In the genomic region with DNA sequence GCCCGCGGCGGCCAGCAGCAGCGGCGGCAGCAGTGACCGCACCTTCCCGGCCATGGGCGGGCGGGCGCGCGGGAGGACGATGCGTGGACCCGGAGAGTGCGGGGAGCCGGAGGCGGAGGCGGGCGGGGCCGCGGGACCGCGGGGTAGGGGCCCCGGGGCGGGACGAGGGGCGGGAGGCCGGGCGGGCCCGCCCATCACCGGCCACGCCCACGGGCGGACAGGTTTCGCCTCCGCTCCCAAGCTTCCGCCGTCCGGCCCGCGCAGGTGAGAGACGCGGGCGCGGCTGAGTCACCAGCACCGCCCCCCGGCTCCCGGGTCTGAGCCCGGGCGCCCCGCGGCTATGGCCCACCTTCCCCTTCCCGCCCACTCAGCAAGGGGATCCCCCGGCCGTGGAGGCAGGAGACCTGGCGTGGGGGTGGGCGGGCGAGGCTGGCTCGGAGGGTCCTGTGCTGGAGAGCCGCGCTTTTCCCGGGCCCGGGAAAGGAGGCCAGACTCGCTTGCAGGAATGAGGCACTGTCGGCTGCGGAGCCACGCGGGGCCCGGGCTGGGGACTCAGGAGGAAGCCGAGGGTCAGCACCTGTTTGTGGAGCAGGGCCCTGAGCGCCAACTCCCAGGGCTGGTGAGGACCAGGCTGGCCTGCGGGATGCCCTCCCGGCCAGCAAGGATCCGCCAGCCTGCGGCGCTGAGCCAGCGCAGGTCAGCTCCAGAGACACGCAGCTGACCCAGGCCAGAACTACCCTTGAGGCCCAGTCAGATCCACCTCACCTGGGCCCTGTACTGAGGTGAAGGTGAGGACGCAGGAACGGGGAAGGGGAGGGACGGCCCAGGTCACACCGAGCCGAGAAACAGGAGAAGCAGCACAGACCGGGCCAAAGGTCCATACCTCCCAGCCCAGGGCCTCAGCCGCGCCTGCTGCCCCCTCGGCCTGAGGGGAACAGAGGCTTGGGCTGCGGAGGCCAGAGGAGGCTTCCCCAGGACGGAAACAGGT, we compare ENCODE assay signal across 1 cellular context.
TF ChIP-seq lines count a peak whose summit lies in the region.

A gene (minus strand): TSS at position 118 of the 988 bp plus-strand sequence. CDS start 64 bp downstream, at position 54.

TF ChIP-seq in HepG2, 621 proteins besides CTCF, POLR2A, EP300 and RAD21 (continued from another document):
- TF ChIP-seq, protein P1, sequence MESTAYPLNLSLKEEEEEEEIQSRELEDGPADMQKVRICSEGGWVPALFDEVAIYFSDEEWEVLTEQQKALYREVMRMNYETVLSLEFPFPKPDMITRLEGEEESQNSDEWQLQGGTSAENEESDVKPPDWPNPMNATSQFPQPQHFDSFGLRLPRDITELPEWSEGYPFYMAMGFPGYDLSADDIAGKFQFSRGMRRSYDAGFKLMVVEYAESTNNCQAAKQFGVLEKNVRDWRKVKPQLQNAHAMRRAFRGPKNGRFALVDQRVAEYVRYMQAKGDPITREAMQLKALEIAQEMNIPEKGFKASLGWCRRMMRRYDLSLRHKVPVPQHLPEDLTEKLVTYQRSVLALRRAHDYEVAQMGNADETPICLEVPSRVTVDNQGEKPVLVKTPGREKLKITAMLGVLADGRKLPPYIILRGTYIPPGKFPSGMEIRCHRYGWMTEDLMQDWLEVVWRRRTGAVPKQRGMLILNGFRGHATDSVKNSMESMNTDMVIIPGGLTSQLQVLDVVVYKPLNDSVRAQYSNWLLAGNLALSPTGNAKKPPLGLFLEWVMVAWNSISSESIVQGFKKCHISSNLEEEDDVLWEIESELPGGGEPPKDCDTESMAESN (CRISPR knock-in tag; conservative IDR thresholded peaks at IDR 0.05), result peak; percentile 46; the same call in 1 of the 2 replicates
- TF ChIP-seq PLRG1 (conservative IDR thresholded peaks at IDR 0.05) (no peak), DR1 (CRISPR knock-in tag; IDR thresholded peaks at IDR 0.05) (0 out of 2 replicates have a peak, but pooled peaks have one; percentile 22), ZNF709 (CRISPR knock-in tag; IDR thresholded peaks at IDR 0.05) (0 out of 2 replicates have a peak, but pooled peaks have one; percentile 56), SYNCRIP (IDR thresholded peaks at IDR 0.05; ENCODE audit: insufficient read depth, low read depth, low read length) (no peak), ZNF138 (CRISPR knock-in tag; IDR thresholded peaks at IDR 0.05; ENCODE audit: low read depth) (no peak), PTBP1 (IDR thresholded peaks at IDR 0.05; ENCODE audit: low read depth, low read length, poor library complexity, severe bottlenecking) (no peak), PHF8 (CRISPR knock-in tag; IDR thresholded peaks at IDR 0.05) (peak; percentile 53), ZBTB7A (CRISPR knock-in tag; IDR thresholded peaks at IDR 0.05) (no peak), CHD4 (IDR thresholded peaks at IDR 0.05; ENCODE audit: borderline replicate concordance, low read length) (no peak), ZNF549 (CRISPR knock-in tag; IDR thresholded peaks at IDR 0.05) (no peak), ETV6 (CRISPR knock-in tag; conservative IDR thresholded peaks at IDR 0.05) (no peak), JUNB (CRISPR knock-in tag; IDR thresholded peaks at IDR 0.05; ENCODE audit: borderline replicate concordance) (no peak), KLF6 (CRISPR knock-in tag; IDR thresholded peaks at IDR 0.05) (0 out of 2 replicates have a peak, but pooled peaks have one; percentile 18), ZBTB1 (CRISPR knock-in tag; IDR thresholded peaks at IDR 0.05; ENCODE audit: borderline replicate concordance) (no peak), ZSCAN21 (CRISPR knock-in tag; IDR thresholded peaks at IDR 0.05; ENCODE audit: borderline replicate concordance) (0 out of 2 replicates have a peak, but pooled peaks have one; percentile 6), ZNF296 (CRISPR knock-in tag; conservative IDR thresholded peaks at IDR 0.05) (0 out of 2 replicates have a peak, but pooled peaks have one; percentile 11), ZSCAN30 (CRISPR knock-in tag; IDR thresholded peaks at IDR 0.05) (no peak), SP4 (CRISPR knock-in tag; IDR thresholded peaks at IDR 0.05) (peak; percentile 89), NCOA5 (CRISPR knock-in tag; IDR thresholded peaks at IDR 0.05) (no peak), REL (CRISPR knock-in tag; conservative IDR thresholded peaks at IDR 0.05) (no peak), SALL1 (CRISPR knock-in tag; IDR thresholded peaks at IDR 0.05) (peak; percentile 9; the same call in 1 of the 2 replicates), NFYC (CRISPR knock-in tag; IDR thresholded peaks at IDR 0.05) (no peak), ZNF121 (CRISPR knock-in tag; IDR thresholded peaks at IDR 0.05) (no peak), FOSL1 (CRISPR knock-in tag; IDR thresholded peaks at IDR 0.05; ENCODE audit: borderline replicate concordance) (no peak), SIX4 (CRISPR knock-in tag; IDR thresholded peaks at IDR 0.05) (no peak), ARNTL (CRISPR knock-in tag; IDR thresholded peaks at IDR 0.05) (no peak), MATR3 (CRISPR knock-in tag; IDR thresholded peaks at IDR 0.05) (no peak), JUND (CRISPR knock-in tag; IDR thresholded peaks at IDR 0.05) (peak; percentile 7; the same call in 1 of the 2 replicates), ZMYM3 (CRISPR knock-in tag; IDR thresholded peaks at IDR 0.05) (no peak), IKZF4 (CRISPR knock-in tag; IDR thresholded peaks at IDR 0.05; ENCODE audit: borderline replicate concordance, low read depth, not compliant biosample characterization) (peak; percentile 8), MAFG (CRISPR knock-in tag; IDR thresholded peaks at IDR 0.05) (0 out of 2 replicates have a peak, but pooled peaks have one; percentile 11), RFXANK (CRISPR knock-in tag; IDR thresholded peaks at IDR 0.05) (no peak), ZNF660 (CRISPR knock-in tag; IDR thresholded peaks at IDR 0.05; ENCODE audit: borderline replicate concordance, low read depth) (no peak)
- TF ChIP-seq, protein P2, sequence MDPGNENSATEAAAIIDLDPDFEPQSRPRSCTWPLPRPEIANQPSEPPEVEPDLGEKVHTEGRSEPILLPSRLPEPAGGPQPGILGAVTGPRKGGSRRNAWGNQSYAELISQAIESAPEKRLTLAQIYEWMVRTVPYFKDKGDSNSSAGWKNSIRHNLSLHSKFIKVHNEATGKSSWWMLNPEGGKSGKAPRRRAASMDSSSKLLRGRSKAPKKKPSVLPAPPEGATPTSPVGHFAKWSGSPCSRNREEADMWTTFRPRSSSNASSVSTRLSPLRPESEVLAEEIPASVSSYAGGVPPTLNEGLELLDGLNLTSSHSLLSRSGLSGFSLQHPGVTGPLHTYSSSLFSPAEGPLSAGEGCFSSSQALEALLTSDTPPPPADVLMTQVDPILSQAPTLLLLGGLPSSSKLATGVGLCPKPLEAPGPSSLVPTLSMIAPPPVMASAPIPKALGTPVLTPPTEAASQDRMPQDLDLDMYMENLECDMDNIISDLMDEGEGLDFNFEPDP (CRISPR knock-in tag; conservative IDR thresholded peaks at IDR 0.05), result peak; percentile 94; the same call in 1 of the 2 replicates
- TF ChIP-seq, protein P3, sequence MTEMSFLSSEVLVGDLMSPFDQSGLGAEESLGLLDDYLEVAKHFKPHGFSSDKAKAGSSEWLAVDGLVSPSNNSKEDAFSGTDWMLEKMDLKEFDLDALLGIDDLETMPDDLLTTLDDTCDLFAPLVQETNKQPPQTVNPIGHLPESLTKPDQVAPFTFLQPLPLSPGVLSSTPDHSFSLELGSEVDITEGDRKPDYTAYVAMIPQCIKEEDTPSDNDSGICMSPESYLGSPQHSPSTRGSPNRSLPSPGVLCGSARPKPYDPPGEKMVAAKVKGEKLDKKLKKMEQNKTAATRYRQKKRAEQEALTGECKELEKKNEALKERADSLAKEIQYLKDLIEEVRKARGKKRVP (CRISPR knock-in tag; IDR thresholded peaks at IDR 0.05), result no peak
- TF ChIP-seq, protein P4, sequence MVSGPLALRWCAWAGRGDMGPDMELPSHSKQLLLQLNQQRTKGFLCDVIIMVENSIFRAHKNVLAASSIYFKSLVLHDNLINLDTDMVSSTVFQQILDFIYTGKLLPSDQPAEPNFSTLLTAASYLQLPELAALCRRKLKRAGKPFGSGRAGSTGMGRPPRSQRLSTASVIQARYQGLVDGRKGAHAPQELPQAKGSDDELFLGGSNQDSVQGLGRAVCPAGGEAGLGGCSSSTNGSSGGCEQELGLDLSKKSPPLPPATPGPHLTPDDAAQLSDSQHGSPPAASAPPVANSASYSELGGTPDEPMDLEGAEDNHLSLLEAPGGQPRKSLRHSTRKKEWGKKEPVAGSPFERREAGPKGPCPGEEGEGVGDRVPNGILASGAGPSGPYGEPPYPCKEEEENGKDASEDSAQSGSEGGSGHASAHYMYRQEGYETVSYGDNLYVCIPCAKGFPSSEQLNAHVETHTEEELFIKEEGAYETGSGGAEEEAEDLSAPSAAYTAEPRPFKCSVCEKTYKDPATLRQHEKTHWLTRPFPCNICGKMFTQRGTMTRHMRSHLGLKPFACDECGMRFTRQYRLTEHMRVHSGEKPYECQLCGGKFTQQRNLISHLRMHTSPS (CRISPR knock-in tag; IDR thresholded peaks at IDR 0.05; ENCODE audit: low read depth), result no peak
- TF ChIP-seq, protein P5, sequence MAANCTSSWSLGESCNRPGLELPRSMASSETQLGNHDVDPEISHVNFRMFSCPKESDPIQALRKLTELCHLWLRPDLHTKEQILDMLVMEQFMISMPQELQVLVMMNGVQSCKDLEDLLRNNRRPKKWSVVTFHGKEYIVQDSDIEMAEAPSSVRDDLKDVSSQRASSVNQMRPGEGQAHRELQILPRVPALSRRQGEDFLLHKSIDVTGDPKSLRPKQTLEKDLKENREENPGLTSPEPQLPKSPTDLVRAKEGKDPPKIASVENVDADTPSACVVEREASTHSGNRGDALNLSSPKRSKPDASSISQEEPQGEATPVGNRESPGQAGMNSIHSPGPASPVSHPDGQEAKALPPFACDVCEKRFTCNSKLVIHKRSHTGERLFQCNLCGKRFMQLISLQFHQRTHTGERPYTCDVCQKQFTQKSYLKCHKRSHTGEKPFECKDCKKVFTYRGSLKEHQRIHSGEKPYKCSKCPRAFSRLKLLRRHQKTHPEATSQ (CRISPR knock-in tag; IDR thresholded peaks at IDR 0.05; ENCODE audit: borderline replicate concordance), result no peak
- TF ChIP-seq, protein P6, sequence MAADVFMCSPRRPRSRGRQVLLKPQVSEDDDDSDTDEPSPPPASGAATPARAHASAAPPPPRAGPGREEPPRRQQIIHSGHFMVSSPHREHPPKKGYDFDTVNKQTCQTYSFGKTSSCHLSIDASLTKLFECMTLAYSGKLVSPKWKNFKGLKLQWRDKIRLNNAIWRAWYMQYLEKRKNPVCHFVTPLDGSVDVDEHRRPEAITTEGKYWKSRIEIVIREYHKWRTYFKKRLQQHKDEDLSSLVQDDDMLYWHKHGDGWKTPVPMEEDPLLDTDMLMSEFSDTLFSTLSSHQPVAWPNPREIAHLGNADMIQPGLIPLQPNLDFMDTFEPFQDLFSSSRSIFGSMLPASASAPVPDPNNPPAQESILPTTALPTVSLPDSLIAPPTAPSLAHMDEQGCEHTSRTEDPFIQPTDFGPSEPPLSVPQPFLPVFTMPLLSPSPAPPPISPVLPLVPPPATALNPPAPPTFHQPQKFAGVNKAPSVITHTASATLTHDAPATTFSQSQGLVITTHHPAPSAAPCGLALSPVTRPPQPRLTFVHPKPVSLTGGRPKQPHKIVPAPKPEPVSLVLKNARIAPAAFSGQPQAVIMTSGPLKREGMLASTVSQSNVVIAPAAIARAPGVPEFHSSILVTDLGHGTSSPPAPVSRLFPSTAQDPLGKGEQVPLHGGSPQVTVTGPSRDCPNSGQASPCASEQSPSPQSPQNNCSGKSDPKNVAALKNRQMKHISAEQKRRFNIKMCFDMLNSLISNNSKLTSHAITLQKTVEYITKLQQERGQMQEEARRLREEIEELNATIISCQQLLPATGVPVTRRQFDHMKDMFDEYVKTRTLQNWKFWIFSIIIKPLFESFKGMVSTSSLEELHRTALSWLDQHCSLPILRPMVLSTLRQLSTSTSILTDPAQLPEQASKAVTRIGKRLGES (CRISPR knock-in tag; IDR thresholded peaks at IDR 0.05; ENCODE audit: borderline replicate concordance), result 0 out of 2 replicates have a peak, but pooled peaks have one; percentile 33
- TF ChIP-seq, protein P7, sequence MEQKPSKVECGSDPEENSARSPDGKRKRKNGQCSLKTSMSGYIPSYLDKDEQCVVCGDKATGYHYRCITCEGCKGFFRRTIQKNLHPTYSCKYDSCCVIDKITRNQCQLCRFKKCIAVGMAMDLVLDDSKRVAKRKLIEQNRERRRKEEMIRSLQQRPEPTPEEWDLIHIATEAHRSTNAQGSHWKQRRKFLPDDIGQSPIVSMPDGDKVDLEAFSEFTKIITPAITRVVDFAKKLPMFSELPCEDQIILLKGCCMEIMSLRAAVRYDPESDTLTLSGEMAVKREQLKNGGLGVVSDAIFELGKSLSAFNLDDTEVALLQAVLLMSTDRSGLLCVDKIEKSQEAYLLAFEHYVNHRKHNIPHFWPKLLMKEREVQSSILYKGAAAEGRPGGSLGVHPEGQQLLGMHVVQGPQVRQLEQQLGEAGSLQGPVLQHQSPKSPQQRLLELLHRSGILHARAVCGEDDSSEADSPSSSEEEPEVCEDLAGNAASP (CRISPR knock-in tag; IDR thresholded peaks at IDR 0.05; ENCODE audit: borderline replicate concordance), result no peak; the same call in 1 of the 2 replicates
- TF ChIP-seq, protein P8, sequence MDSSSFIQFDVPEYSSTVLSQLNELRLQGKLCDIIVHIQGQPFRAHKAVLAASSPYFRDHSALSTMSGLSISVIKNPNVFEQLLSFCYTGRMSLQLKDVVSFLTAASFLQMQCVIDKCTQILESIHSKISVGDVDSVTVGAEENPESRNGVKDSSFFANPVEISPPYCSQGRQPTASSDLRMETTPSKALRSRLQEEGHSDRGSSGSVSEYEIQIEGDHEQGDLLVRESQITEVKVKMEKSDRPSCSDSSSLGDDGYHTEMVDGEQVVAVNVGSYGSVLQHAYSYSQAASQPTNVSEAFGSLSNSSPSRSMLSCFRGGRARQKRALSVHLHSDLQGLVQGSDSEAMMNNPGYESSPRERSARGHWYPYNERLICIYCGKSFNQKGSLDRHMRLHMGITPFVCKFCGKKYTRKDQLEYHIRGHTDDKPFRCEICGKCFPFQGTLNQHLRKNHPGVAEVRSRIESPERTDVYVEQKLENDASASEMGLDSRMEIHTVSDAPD (CRISPR knock-in tag; IDR thresholded peaks at IDR 0.05), result no peak
